2 cellular contexts compared by ENCODE assay signal in genomic region chr1:6437017-6437700, GRCh38. TPM values are rescaled to one million over a fixed set of nuclear protein-coding genes. Genes with fewer than 3 reads are reported as not detected.
DNase-seq lines count a peak whose midpoint lies in the region; TF ChIP-seq lines count a peak whose summit lies in the region.
"Not testable (repeated sequence)": the region's sequence is repeated elsewhere in the genome, so short reads cannot be mapped to it uniquely, and the experiment has no call there.

No MANE protein-coding gene starts in this region.

- TF ChIP-seq EP300 in neural cell (conservative IDR thresholded peaks at IDR 0.05; ENCODE audit: poor library complexity, severe bottlenecking), result peak; percentile 28

- not testable (repeated sequence) for H3K9me2 ChIP-seq in neural cell (ENCODE audit: insufficient read depth, low read length)

- not testable (repeated sequence) for H2AFZ ChIP-seq in neural cell (ENCODE audit: low read depth, low read length)

- H3K27me3 ChIP-seq in neural cell (ENCODE audit: insufficient read depth, low read depth, low read length), result peaks cover 16% of the 10 kb centered on the region

- peak; percentile 39 for TF ChIP-seq CTCF in neural cell (IDR thresholded peaks at IDR 0.05; ENCODE audit: poor library complexity, severe bottlenecking)

- peak overlapping the region; percentile 56 for H3K27ac ChIP-seq in neural cell (ENCODE audit: low read length)

- H3K4me2 ChIP-seq in neural cell (ENCODE audit: low read length), result not testable (repeated sequence)

- not testable (repeated sequence) for H3K9me3 ChIP-seq in neural cell (ENCODE audit: low read length)

- not testable (repeated sequence) for TF ChIP-seq RAD21 in neural cell (conservative IDR thresholded peaks at IDR 0.05)

- not testable (repeated sequence) for H3F3A ChIP-seq in neural cell (ENCODE audit: insufficient read depth, low read length, poor library complexity, severe bottlenecking)

- peak; percentile 34 for DNase-seq in NCI-H2171 (lab: John Stamatoyannopoulos, UW)

- not testable (repeated sequence) for H3K79me2 ChIP-seq in neural cell (replicated peaks; ENCODE audit: insufficient read depth, low read length)

- H3K36me3 ChIP-seq in neural cell (ENCODE audit: insufficient read depth, low read length), result not testable (repeated sequence)

- peak overlapping the region; percentile 35 for H3K4me3 ChIP-seq in neural cell (ENCODE audit: low read length)

- peak overlapping the region; percentile 36 for H3K9ac ChIP-seq in neural cell (ENCODE audit: low read length)

- H4K20me1 ChIP-seq in neural cell (ENCODE audit: insufficient read depth), result not testable (repeated sequence)

TF ChIP-seq in neural cell, 6 proteins besides CTCF, POLR2A, EP300 and RAD21:
- TF ChIP-seq POLR2AphosphoS5 (IDR thresholded peaks at IDR 0.05), result peak; percentile 52
- TF ChIP-seq MXI1 (conservative IDR thresholded peaks at IDR 0.05; ENCODE audit: poor library complexity, severe bottlenecking), result peak; percentile 50

RNA-seq across cellular contexts. Expression of gene ESPN, which starts 12.6 kb away (rescaled TPM):
- not detected in 2 replicates for polyA plus RNA-seq in neural cell
- not detected in 2 replicates for polyA minus RNA-seq in neural cell

RNA-seq across cellular contexts. Expression of gene HES2, which starts 17.4 kb away (rescaled TPM):
- not detected in 2 replicates for polyA plus RNA-seq in neural cell
- polyA minus RNA-seq in neural cell, result not detected in 2 replicates

RNA-seq across cellular contexts. Expression of gene TNFRSF25, which starts 28.8 kb away (rescaled TPM):
- 52.2 and 68.5 TPM in 2 replicates for polyA plus RNA-seq in neural cell
- polyA minus RNA-seq in neural cell, result 8.0 and 10.0 TPM in 2 replicates

RNA-seq across cellular contexts. Expression of gene ACOT7, which starts 43.6 kb away (rescaled TPM):
- 101 TPM in 2 replicates for polyA plus RNA-seq in neural cell
- polyA minus RNA-seq in neural cell, result 60.1 and 74.8 TPM in 2 replicates

RNA-seq across cellular contexts. Expression of gene PLEKHG5, which starts 54.3 kb away (rescaled TPM):
- polyA plus RNA-seq in neural cell, result 24.0 and 28.8 TPM in 2 replicates
- polyA minus RNA-seq in neural cell, result 24.1 and 25.4 TPM in 2 replicates
